In the genomic region with DNA sequence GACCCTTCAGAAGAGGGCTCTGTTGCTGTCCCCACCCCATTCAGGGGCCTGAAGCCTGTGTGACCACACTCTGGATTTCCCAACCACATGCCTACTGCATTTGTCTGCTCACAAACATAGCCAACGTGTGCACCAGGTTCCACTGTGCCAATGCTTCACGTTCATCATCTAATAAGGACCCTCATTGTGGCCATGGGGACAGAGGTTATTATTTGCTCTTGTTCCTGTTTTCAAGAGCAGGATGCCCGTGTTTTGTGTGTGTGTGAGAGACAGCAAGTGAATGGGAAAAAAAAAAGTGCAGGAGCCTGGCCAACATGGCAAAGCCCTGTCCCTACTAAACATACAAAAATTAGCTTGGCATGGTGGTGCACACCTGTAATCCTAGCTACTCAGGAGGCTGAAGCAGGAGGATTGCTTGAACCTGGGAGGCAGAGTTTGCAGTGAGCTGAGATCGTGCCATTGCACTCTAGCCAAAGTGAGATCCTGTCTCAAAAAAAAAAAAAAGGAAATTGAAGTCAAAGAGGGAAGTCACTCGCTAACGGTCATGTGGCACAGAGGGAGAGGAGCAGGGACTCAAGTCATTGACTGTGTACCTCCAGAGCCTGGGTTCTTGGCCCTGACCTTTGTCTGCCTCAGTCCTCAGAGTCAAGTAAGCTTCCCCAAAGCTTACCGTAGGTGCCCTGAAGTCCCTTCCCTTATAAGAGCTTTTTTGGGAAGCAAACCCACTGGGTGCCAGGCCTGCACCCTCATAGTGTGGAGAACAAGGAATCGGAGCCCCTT, we compare ENCODE assay signal across 22 cellular contexts. TPM values are rescaled to one million over a fixed set of nuclear protein-coding genes. Genes with fewer than 3 reads are reported as not detected.
DNase-seq lines count a peak whose midpoint lies in the region; ATAC-seq and TF ChIP-seq lines count a peak whose summit lies in the region.
"Had no signal": no experiment of that assay in that cellular context is flagged by ENCODE, and none has a peak within 500 bp of the region (broad histone marks: within the 10 kb centered on the region; RNA-seq: fewer than 3 reads in every experiment).

No MANE protein-coding gene starts in this region.

- H3K36me3 ChIP-seq in osteoblast (ENCODE audit: insufficient read depth, low read length) (peaks cover 36% of the 10 kb centered on the region), vagina (peaks cover 6 to 69% of the 10 kb centered on the region in 2 donors)

- H3K27me3 ChIP-seq in osteoblast (ENCODE audit: insufficient read depth, low read length): no peaks in the 10 kb centered on the region
- H3K27me3 ChIP-seq in vagina: no peaks in the 10 kb centered on the region
- H3K27me3 ChIP-seq: BE2C, body of pancreas, foreskin keratinocyte, tibial artery had no signal

- no peak overlapping the region for H3K27ac ChIP-seq in osteoblast (ENCODE audit: low read depth, low read length)
- no peak overlapping the region for H3K27ac ChIP-seq in vagina
- H3K27ac ChIP-seq: foreskin keratinocyte, tibial artery had no signal

- peaks cover 59 to 91% of the 10 kb centered on the region in 2 donors for H3K36me3 Mint-ChIP-seq in CD14-positive monocyte
- peaks cover 95% of the 10 kb centered on the region for H3K36me3 Mint-ChIP-seq in dendritic cell treated with granulocyte-macrophage colony-stimulating factor and Interleukin-4, amounts not matched to agents 40 ng/mL and 50 ng/mL, for 4 days (ENCODE audit: low read depth)

- H3K4me1 ChIP-seq in osteoblast (ENCODE audit: insufficient read depth, low read length): no peaks in the 10 kb centered on the region
- H3K4me1 ChIP-seq in vagina: peaks cover 9% of the 10 kb centered on the region
- H3K4me1 ChIP-seq: BE2C, body of pancreas, foreskin keratinocyte, tibial artery had no signal

- in situ Hi-C loops in ACHN (cut with HindIII; ENCODE audit: low pct_ligation_motif_present, low pct_unique_long_range_greater_than_20kb, low sequenced_read_pairs): no loop called here

- H3K4me1 Mint-ChIP-seq in CD14-positive monocyte: peaks cover 68% of the 10 kb centered on the region
- H3K4me1 Mint-ChIP-seq in dendritic cell treated with granulocyte-macrophage colony-stimulating factor and Interleukin-4, amounts not matched to agents 40 ng/mL and 50 ng/mL, for 4 days (ENCODE audit: low read depth): peaks cover 70% of the 10 kb centered on the region
- H3K4me1 Mint-ChIP-seq: activated T-helper 17 cell treated with anti-CD3 and anti-CD28 coated beads, Interleukin-2, amount 50 U/mL, for 72 hours; mesothelial cell of epicardium had no signal

- TF ChIP-seq CTCF in CD14-positive monocyte (IDR thresholded peaks at IDR 0.05) (no peak), NB4 (IDR thresholded peaks at IDR 0.05; ENCODE audit: low read depth, low read length) (no peak), osteoblast (IDR thresholded peaks at IDR 0.05; ENCODE audit: extremely low read depth, low read depth, low read length) (no peak), vagina (IDR thresholded peaks at IDR 0.05) (no peak)

- DNase-seq in CD14-positive monocyte (ENCODE audit: low spot score): peak; percentile 85
- peak; percentile 85 for DNase-seq in NB4 (ENCODE audit: low read depth)
- DNase-seq in osteoblast (ENCODE audit: insufficient read length, low spot score, missing footprints): peak; percentile 53
- no peak for DNase-seq in NCI-H2107 (lab: John Stamatoyannopoulos, UW)
- DNase-seq in ACHN: no peak
- no peak for DNase-seq in vagina (ENCODE audit: extremely low spot score in 2 of 2)
- DNase-seq: activated CD4-positive, alpha-beta T cell treated with anti-CD3 and anti-CD28 coated beads, Interleukin-2, amount 50 U/mL, for 48 hours; BE2C; effector memory CD8-positive, alpha-beta T cell; foreskin keratinocyte; NCI-H524; stimulated activated CD4-positive, alpha-beta T cell treated with anti-CD3 and anti-CD28 coated beads, Interleukin-15, amount 100 ng/mL, for 24 hours had no signal

- H3K4me2 ChIP-seq in osteoblast (ENCODE audit: insufficient read depth, low read length): no peak overlapping the region

- no peak overlapping the region for H2AFZ ChIP-seq in osteoblast (ENCODE audit: low read length)

- no peak for TF ChIP-seq POLR2A in NB4 (IDR thresholded peaks at IDR 0.05; ENCODE audit: extremely low read depth, insufficient read length)
- no peak for TF ChIP-seq POLR2A in vagina (IDR thresholded peaks at IDR 0.05)

- no peaks in the 10 kb centered on the region for H3K9me3 ChIP-seq in osteoblast (ENCODE audit: low read depth, low read length)
- no peaks in the 10 kb centered on the region for H3K9me3 ChIP-seq in vagina
- H3K9me3 ChIP-seq: BE2C, body of pancreas, tibial artery had no signal

- no peaks in the 10 kb centered on the region for H4K20me1 ChIP-seq in osteoblast (ENCODE audit: insufficient read depth, low read length)

- no peaks in the 10 kb centered on the region for H3K79me2 ChIP-seq in osteoblast (ENCODE audit: insufficient read depth, low read length)

- peaks cover 0 to 1% (median 0%) of the 10 kb centered on the region in 3 donors for H3K27me3 Mint-ChIP-seq in CD14-positive monocyte (ENCODE audit: low read depth in 3 of 3)
- H3K27me3 Mint-ChIP-seq in dendritic cell treated with granulocyte-macrophage colony-stimulating factor and Interleukin-4, amounts not matched to agents 40 ng/mL and 50 ng/mL, for 4 days: no peaks in the 10 kb centered on the region
- H3K27me3 Mint-ChIP-seq: activated T-helper 17 cell treated with anti-CD3 and anti-CD28 coated beads, Interleukin-2, amount 50 U/mL, for 72 hours; effector memory CD8-positive, alpha-beta T cell had no signal

- H3K4me3 ChIP-seq in NB4 (ENCODE audit: low read depth, low read length) (no peak overlapping the region), osteoblast (ENCODE audit: insufficient read depth, low read length) (no peak overlapping the region), vagina (no peak overlapping the region)
- H3K4me3 ChIP-seq: body of pancreas, GM12878, tibial artery had no signal

- intact Hi-C loops in CD14-positive monocyte (cut with micrococcal nuclease): loop anchor here in 1 of 2 donors (10.0 kb wide), 1 partner anchor 45 kb away; a partner anchor contains a TSS
- intact Hi-C loops in dendritic cell treated with granulocyte-macrophage colony-stimulating factor and Interleukin-4, amounts not matched to agents 40 ng/mL and 50 ng/mL, for 4 days (cut with micrococcal nuclease): loop anchor here (10.0 kb wide), 1 partner anchor 65 kb away; a partner anchor contains a TSS
- intact Hi-C loops in vagina (cut with DNase I): no loop called here

- H3K9me3 Mint-ChIP-seq in CD14-positive monocyte: peaks cover 0 to 5% (median 0%) of the 10 kb centered on the region in 7 donors
- no peaks in the 10 kb centered on the region for H3K9me3 Mint-ChIP-seq in dendritic cell treated with granulocyte-macrophage colony-stimulating factor and Interleukin-4, amounts not matched to agents 40 ng/mL and 50 ng/mL, for 4 days
- H3K9me3 Mint-ChIP-seq: activated T-helper 17 cell treated with anti-CD3 and anti-CD28 coated beads, Interleukin-2, amount 50 U/mL, for 72 hours; effector memory CD8-positive, alpha-beta T cell; mesothelial cell of epicardium had no signal

- H3K4me3 Mint-ChIP-seq in CD14-positive monocyte: peak overlapping the region in 1 of 2 donors; percentile 69
- H3K4me3 Mint-ChIP-seq in dendritic cell treated with granulocyte-macrophage colony-stimulating factor and Interleukin-4, amounts not matched to agents 40 ng/mL and 50 ng/mL, for 4 days: peak overlapping the region; percentile 17
- H3K4me3 Mint-ChIP-seq: activated T-helper 17 cell treated with anti-CD3 and anti-CD28 coated beads, Interleukin-2, amount 50 U/mL, for 72 hours; mesothelial cell of epicardium had no signal

- H3K27ac Mint-ChIP-seq in CD14-positive monocyte: peak overlapping the region; percentile 87 to 97 (median 96)
- peak overlapping the region; percentile 87 for H3K27ac Mint-ChIP-seq in dendritic cell treated with granulocyte-macrophage colony-stimulating factor and Interleukin-4, amounts not matched to agents 40 ng/mL and 50 ng/mL, for 4 days
- H3K27ac Mint-ChIP-seq: activated T-helper 17 cell treated with anti-CD3 and anti-CD28 coated beads, Interleukin-2, amount 50 U/mL, for 72 hours; mesothelial cell of epicardium had no signal

- ATAC-seq in HG03045 (IDR thresholded peaks at IDR 0.05; ENCODE audit: unreplicated experiment): no peak
- ATAC-seq: activated T-helper 17 cell treated with anti-CD3 and anti-CD28 coated beads, Interleukin-2, amount 50 U/mL, for 72 hours; body of pancreas; effector memory CD8-positive, alpha-beta T cell; foreskin keratinocyte; GM12878 had no signal

RNA-seq across cellular contexts. Expression of a gene that starts 6.9 kb away (rescaled TPM):
- polyA plus RNA-seq in CD14-positive monocyte: 10 to 100 TPM; 17.4 to 18.9 TPM
- 0.59 and 0.72 TPM in 2 replicates for total RNA-seq in osteoblast
- total RNA-seq in vagina: 35.8 TPM
- total RNA-seq: MCF 10A, RPMI7951 had no signal

RNA-seq across cellular contexts. Expression of a gene that starts 19.4 kb away (rescaled TPM):
- polyA plus RNA-seq in CD14-positive monocyte: 10 to 100 TPM; 43.8 to 48.0 TPM
- total RNA-seq in osteoblast: 27.4 and 30.0 TPM in 2 replicates
- total RNA-seq in vagina: 39.8 TPM

RNA-seq across cellular contexts. Expression of a gene that starts 22.7 kb away (rescaled TPM):
- polyA plus RNA-seq in CD14-positive monocyte: not detected
- total RNA-seq in osteoblast (not detected in 2 replicates), vagina (not detected)
- total RNA-seq: activated T-helper 17 cell treated with anti-CD3 and anti-CD28 coated beads, Interleukin-2, amount 50 U/mL, for 72 hours; body of pancreas; Daoy; foreskin keratinocyte; GM12878; MCF 10A; mesothelial cell of epicardium; RPMI7951 had no signal
- polyA plus RNA-seq: foreskin keratinocyte, GM12878 had no signal

RNA-seq across cellular contexts. Expression of a gene that starts 22.7 kb away (rescaled TPM):
- 10 to 100 TPM; 87.6 to 90.1 TPM for polyA plus RNA-seq in CD14-positive monocyte
- total RNA-seq in osteoblast (33.9 and 37.3 TPM in 2 replicates), vagina (68.5 TPM)

RNA-seq across cellular contexts. Expression of a gene that starts 23.1 kb away (rescaled TPM):
- polyA plus RNA-seq in CD14-positive monocyte: 10 to 100 TPM; 40.5 to 58.7 TPM
- total RNA-seq in osteoblast: 13.3 and 14.5 TPM in 2 replicates
- 15.2 TPM for total RNA-seq in vagina

Comparison
In these comparisons a context has a peak if more than half of its experiments do, and no peak if none do; other contexts are left out.
1. DNase-seq: peak in CD14-positive monocyte (single experiment), NB4 (single experiment) and osteoblast (single experiment); none in NCI-H2107 (single experiment), ACHN (single experiment) and vagina (0 of 2).
2. RNA of a gene that starts 6.9 kb away (total RNA-seq): 35.8 TPM in vagina (single experiment); 0.59 to 0.72 TPM in osteoblast; every median in the first group is over 10 times any median in the second.